8 cellular contexts compared by ENCODE assay signal in genomic region chr5:67095346-67095871, GRCh38.
DNase-seq lines count a peak whose midpoint lies in the region; ATAC-seq and TF ChIP-seq lines count a peak whose summit lies in the region.

No MANE protein-coding gene starts in this region.

- H3K4me3 Mint-ChIP-seq in endothelial cell (ENCODE audit: unreplicated experiment) = no peak overlapping the region

- intact Hi-C loops in lower lobe of right lung (cut with DNase I) = no loop called here

- peak; percentile 67 for DNase-seq in LoVo (ENCODE audit: low spot score)
- no peak for DNase-seq in endothelial cell (ENCODE audit: low spot score)
- DNase-seq in lower lobe of right lung = peak; percentile 56
- peak in 29 of 49 donors; percentile 4 to 67 (median 20) for DNase-seq in substantia nigra (lab: John Stamatoyannopoulos, UW)
- DNase-seq in NCI-H524 (lab: John Stamatoyannopoulos, UW) = no peak
- DNase-seq in T-helper 2 cell = no peak
- DNase-seq in effector CD4-positive, alpha-beta T cell = no peak

- TF ChIP-seq CTCF in endothelial cell (IDR thresholded peaks at IDR 0.05; ENCODE audit: unreplicated experiment) (no peak), lower lobe of right lung (IDR thresholded peaks at IDR 0.05) (no peak)

- H3K9me3 Mint-ChIP-seq in endothelial cell (ENCODE audit: unreplicated experiment) = no peaks in the 10 kb centered on the region

- peaks cover 26% of the 10 kb centered on the region for H3K4me1 Mint-ChIP-seq in endothelial cell (ENCODE audit: unreplicated experiment)

- peaks cover 53% of the 10 kb centered on the region for H3K4me1 ChIP-seq in lower lobe of right lung

- peaks cover 15% of the 10 kb centered on the region for H3K36me3 Mint-ChIP-seq in endothelial cell (ENCODE audit: low read depth, unreplicated experiment)

- peak overlapping the region; percentile 6 for H3K4me3 ChIP-seq in lower lobe of right lung

- ATAC-seq in lower lobe of right lung (peak; percentile 88 to 90), HG03460 (IDR thresholded peaks at IDR 0.05; ENCODE audit: unreplicated experiment) (no peak)

- no peaks in the 10 kb centered on the region for H3K36me3 ChIP-seq in lower lobe of right lung

- peak overlapping the region; percentile 69 for H3K27ac ChIP-seq in lower lobe of right lung
- peak overlapping the region; percentile 23 for H3K27ac ChIP-seq in substantia nigra (ENCODE audit: low read depth, low read length, poor library complexity, severe bottlenecking)

- no peaks in the 10 kb centered on the region for H3K9me3 ChIP-seq in lower lobe of right lung

- H3K27ac Mint-ChIP-seq in endothelial cell (ENCODE audit: unreplicated experiment) = peak overlapping the region; percentile 85

- H3K27me3 Mint-ChIP-seq in endothelial cell (ENCODE audit: unreplicated experiment) = no peaks in the 10 kb centered on the region

- H3K27me3 ChIP-seq in lower lobe of right lung (ENCODE audit: low read depth) = no peaks in the 10 kb centered on the region

Comparison
In these comparisons a context has a peak if more than half of its experiments do, and no peak if none do; other contexts are left out.
1. DNase-seq: peak in LoVo (single experiment), lower lobe of right lung (single experiment) and substantia nigra (29 of 49); none in endothelial cell (single experiment), NCI-H524 (0 of 2), T-helper 2 cell (0 of 5) and effector CD4-positive, alpha-beta T cell (single experiment).